In genomic region chr10:4947039-4947634, GRCh38 we compare ENCODE assay signal across 14 cellular contexts. TPM values are rescaled to one million over a fixed set of nuclear protein-coding genes. Genes with fewer than 3 reads are reported as not detected.
DNase-seq lines count a peak whose midpoint lies in the region; ATAC-seq, FAIRE-seq and TF ChIP-seq lines count a peak whose summit lies in the region.
"Had no signal": no experiment of that assay in that cellular context is flagged by ENCODE, and none has a peak within 500 bp of the region (broad histone marks: within the 10 kb centered on the region; RNA-seq: fewer than 3 reads in every experiment).

No MANE protein-coding gene starts in this region.

- H2AFZ ChIP-seq in hepatocyte: no peak overlapping the region

- no peaks in the 10 kb centered on the region for H3K36me3 ChIP-seq in hepatocyte (replicated peaks; ENCODE audit: insufficient read depth, low read depth)
- H3K36me3 ChIP-seq in skeletal muscle tissue (ENCODE audit: control insufficient read depth in 3 of 3, insufficient read depth in 3 of 3, low read length in 3 of 3): no peaks in the 10 kb centered on the region

- CTCF ChIA-PET in Calu3 (lab: Charles Lee): interaction anchor here (1.0 kb wide), 1 partner anchor 97 kb away, joined by 3 read pairs; no protein-coding TSS in a partner anchor

- intact Hi-C loops in Calu3 (cut with micrococcal nuclease; ENCODE audit: unreplicated experiment): no loop called here

- no peak for DNase-seq in Calu3
- DNase-seq in astrocyte of the hippocampus (ENCODE audit: low read depth, low spot score): peak; percentile 25
- DNase-seq in hepatocyte (ENCODE audit: low spot score): no peak
- DNase-seq in H54 (ENCODE audit: insufficient read length, low spot score): no peak
- DNase-seq in T-helper 1 cell: no peak
- DNase-seq: NCI-H2171; nucleus accumbens; stimulated activated CD4-positive, alpha-beta T cell treated with anti-CD3 and anti-CD28 coated beads, Interleukin-4, amount 100 ng/mL, for 1 hour had no signal

- no peaks in the 10 kb centered on the region for H3K9me3 Mint-ChIP-seq in Calu3 (ENCODE audit: low read depth, unreplicated experiment)

- TF ChIP-seq CTCF in Calu3 (IDR thresholded peaks at IDR 0.05; ENCODE audit: unreplicated experiment) (no peak), hepatocyte (IDR thresholded peaks at IDR 0.05; ENCODE audit: poor library complexity) (no peak)

- H3K4me3 Mint-ChIP-seq in Calu3 (ENCODE audit: low read depth, unreplicated experiment): peak overlapping the region; percentile 9
- H3K4me3 Mint-ChIP-seq: brain, IgD-negative memory B cell had no signal

- BruUV-seq in Calu3 (replicated peaks; lab: Mats Ljungman, UMichigan): no TSS peak

- ATAC-seq in GM21526 (IDR thresholded peaks at IDR 0.05; ENCODE audit: low FRiP score, unreplicated experiment) (no peak), GM19035 (IDR thresholded peaks at IDR 0.05; ENCODE audit: unreplicated experiment) (no peak)
- ATAC-seq: Panc1 had no signal

- H3K9me2 ChIP-seq in hepatocyte (replicated peaks; ENCODE audit: insufficient read depth): no peaks in the 10 kb centered on the region

- H3K79me2 ChIP-seq in hepatocyte: no peaks in the 10 kb centered on the region

- no peak for TF ChIP-seq POLR2A in H54 (IDR thresholded peaks at IDR 0.05; ENCODE audit: low read depth, low read length)

- H3K36me3 Mint-ChIP-seq in Calu3 (ENCODE audit: insufficient read depth, unreplicated experiment): peaks cover 4% of the 10 kb centered on the region
- H3K36me3 Mint-ChIP-seq: brain, IgD-negative memory B cell had no signal

- H3K4me2 ChIP-seq in hepatocyte: peak overlapping the region; percentile 7

- H3K4me1 ChIP-seq in hepatocyte (ENCODE audit: insufficient read depth) (peaks cover 42% of the 10 kb centered on the region), skeletal muscle tissue (ENCODE audit: control insufficient read depth in 3 of 3, insufficient read depth in 3 of 3, low read length in 3 of 3) (peaks cover 9 to 18% (median 11%) of the 10 kb centered on the region in 3 donors)

- H3K9me3 ChIP-seq in hepatocyte (ENCODE audit: low read depth): no peaks in the 10 kb centered on the region
- H3K9me3 ChIP-seq in skeletal muscle tissue (ENCODE audit: control insufficient read depth in 3 of 3, low read length in 3 of 3): no peaks in the 10 kb centered on the region

- H3K27me3 ChIP-seq in hepatocyte (no peaks in the 10 kb centered on the region), skeletal muscle tissue (ENCODE audit: control insufficient read depth in 3 of 3, insufficient read depth in 3 of 3, low read length in 3 of 3) (no peaks in the 10 kb centered on the region)

- peak overlapping the region; percentile 87 for H3K27ac ChIP-seq in hepatocyte
- H3K27ac ChIP-seq in skeletal muscle tissue (ENCODE audit: low read depth, low read length): peak overlapping the region; percentile 59

- H3K27ac Mint-ChIP-seq in Calu3 (ENCODE audit: unreplicated experiment): peak overlapping the region; percentile 60
- H3K27ac Mint-ChIP-seq: IgD-negative memory B cell had no signal

- no peak overlapping the region for H3K9ac ChIP-seq in skeletal muscle tissue (ENCODE audit: low read depth in 1 of 3, low read length in 3 of 3)

- H3K4me3 ChIP-seq in hepatocyte: no peak overlapping the region
- H3K4me3 ChIP-seq in skeletal muscle tissue (ENCODE audit: low read length in 3 of 3): no peak overlapping the region

- no peak for FAIRE-seq in H54 (lab: Jason Lieb, UNC)

- H3K4me1 Mint-ChIP-seq in Calu3 (ENCODE audit: low read depth, unreplicated experiment): peaks cover 51% of the 10 kb centered on the region
- H3K4me1 Mint-ChIP-seq: IgD-negative memory B cell had no signal

- H3K27me3 Mint-ChIP-seq in Calu3 (ENCODE audit: unreplicated experiment): no peaks in the 10 kb centered on the region
- H3K27me3 Mint-ChIP-seq: IgD-negative memory B cell had no signal

- no peaks in the 10 kb centered on the region for H4K20me1 ChIP-seq in hepatocyte (ENCODE audit: insufficient read depth, poor library complexity, severe bottlenecking)

RNA-seq across cellular contexts. Expression of gene AKR1C1, which starts 16.1 kb away (rescaled TPM):
- total RNA-seq in Calu3 (2022) (10.2 and 17.3 TPM in 2 replicates), hepatocyte (175 and 179 TPM in 2 replicates), skeletal muscle tissue (9.9 TPM)
- polyA plus RNA-seq in hepatocyte: 67.8 and 106 TPM in 2 replicates
- polyA plus RNA-seq: IgD-negative memory B cell had no signal

RNA-seq across cellular contexts. Expression of gene AKR1C2, which starts 56.5 kb away (rescaled TPM):
- 10.6 and 13.2 TPM in 2 replicates for total RNA-seq in Calu3 (2022)
- total RNA-seq in hepatocyte: 47.7 and 51.0 TPM in 2 replicates
- 35.0 and 51.7 TPM in 2 replicates for polyA plus RNA-seq in hepatocyte
- 4.2 TPM for total RNA-seq in skeletal muscle tissue
- polyA plus RNA-seq: IgD-negative memory B cell had no signal
